ENCODE assay signal across 18 cellular contexts in genomic region chr4:69773443-69773842, GRCh38. TPM values are rescaled to one million over a fixed set of nuclear protein-coding genes. Genes with fewer than 3 reads are reported as not detected.
DNase-seq lines count a peak whose midpoint lies in the region; FAIRE-seq and TF ChIP-seq lines count a peak whose summit lies in the region.
"Had no signal": no experiment of that assay in that cellular context is flagged by ENCODE, and none has a peak within 500 bp of the region (broad histone marks: within the 10 kb centered on the region; RNA-seq: fewer than 3 reads in every experiment).

No MANE protein-coding gene starts in this region.

- H3K9me1 ChIP-seq in keratinocyte (ENCODE audit: control insufficient read depth, extremely low read depth, insufficient read depth, low read length) = no peaks in the 10 kb centered on the region

- 8% methylated on average over 3 of the region's 3 CpGs for WGBS in SK-N-SH (ENCODE audit: low lambda C conversion rate)

- peaks cover 0 to 5% of the 10 kb centered on the region in 2 experiments for H3K36me3 ChIP-seq in SK-N-SH (replicated peaks in 1 of 2; ENCODE audit: control insufficient read depth in 1 of 2, insufficient read depth in 2 of 2, low read length in 1 of 2)
- H3K36me3 ChIP-seq in colonic mucosa = no peaks in the 10 kb centered on the region
- H3K36me3 ChIP-seq in keratinocyte (ENCODE audit: control insufficient read depth in 2 of 2, extremely low read depth in 1 of 2, insufficient read depth in 2 of 2, low read length in 2 of 2) = no peaks in the 10 kb centered on the region

- H4K20me1 ChIP-seq in SK-N-SH (ENCODE audit: insufficient read depth) (no peaks in the 10 kb centered on the region), keratinocyte (ENCODE audit: control insufficient read depth, extremely low read depth, insufficient read depth, low read length) (no peaks in the 10 kb centered on the region)

- DNase-seq in SK-N-SH (no peak), colonic mucosa (peak; percentile 69), keratinocyte (ENCODE audit: low read depth, low spot score) (no peak), retinal pigment epithelial cell (ENCODE audit: low read depth) (peak; percentile 62), NCI-H187 treated with DMSO at 0.1 percent for 48 hours (lab: John Stamatoyannopoulos, UW) (no peak), NCI-H2196 treated with DMSO at 0.1 percent for 48 hours (lab: John Stamatoyannopoulos, UW; ENCODE audit: unreplicated experiment) (no peak), cerebellar nuclear complex (lab: John Stamatoyannopoulos, UW) (no peak)
- DNase-seq: ACHN; CD4-positive, alpha-beta T cell; DMS79; Karpas-422; MV-4-11; NCI-H1417 treated with DMSO at 0.1 percent for 48 hours; NCI-H2029 treated with DMSO at 0.1 percent for 48 hours; NCI-H526 treated with DMSO at 0.1 percent for 48 hours; OCI-M1 had no signal

- H3K9ac ChIP-seq in SK-N-SH (no peak overlapping the region), colonic mucosa (ENCODE audit: low read depth in 2 of 2, low read length in 2 of 2) (no peak overlapping the region), keratinocyte (ENCODE audit: control insufficient read depth, extremely low read depth, insufficient read depth, low read length) (no peak overlapping the region)

- peak in 1 of 2 experiments; percentile 53; a peak in 1 of 4 replicates for TF ChIP-seq EP300 in SK-N-SH (IDR thresholded peaks at IDR 0.05; ENCODE audit: borderline replicate concordance in 1 of 2, low read depth in 1 of 2, low read length in 1 of 2)

- H3K27me3 ChIP-seq in SK-N-SH (ENCODE audit: insufficient read depth) (no peaks in the 10 kb centered on the region), colonic mucosa (no peaks in the 10 kb centered on the region), keratinocyte (ENCODE audit: control insufficient read depth, extremely low read depth, insufficient read depth, low read length) (no peaks in the 10 kb centered on the region)

- H3K79me2 ChIP-seq in SK-N-SH (ENCODE audit: insufficient read depth) (peaks cover 72% of the 10 kb centered on the region), keratinocyte (ENCODE audit: control insufficient read depth, insufficient read depth, low read length) (no peaks in the 10 kb centered on the region)

- no peak for TF ChIP-seq RAD21 in SK-N-SH (IDR thresholded peaks at IDR 0.05; ENCODE audit: low read length)

- H3K27ac ChIP-seq in SK-N-SH (ENCODE audit: low read depth in 2 of 2, low read length in 1 of 2) = peak overlapping the region; percentile 38 to 51; a peak in 3 of 4 replicates
- H3K27ac ChIP-seq in colonic mucosa = peak overlapping the region; percentile 1
- no peak overlapping the region for H3K27ac ChIP-seq in keratinocyte (ENCODE audit: control insufficient read depth, insufficient read depth, low read length)

- no peak for TF ChIP-seq CTCF in SK-N-SH (IDR thresholded peaks at IDR 0.05)
- TF ChIP-seq CTCF in colonic mucosa (IDR thresholded peaks at IDR 0.05) = no peak
- TF ChIP-seq CTCF in keratinocyte (optimal IDR thresholded peaks at IDR 0.05 in 1 of 3, IDR thresholded peaks at IDR 0.05 in 1 of 3, conservative IDR thresholded peaks at IDR 0.05 in 1 of 3; ENCODE audit: extremely low read depth in 1 of 3, insufficient read depth in 2 of 3, low read length in 3 of 3) = no peak
- no peak for TF ChIP-seq CTCF in retinal pigment epithelial cell (conservative IDR thresholded peaks at IDR 0.05; ENCODE audit: low read depth, low read length)

- FAIRE-seq in keratinocyte (lab: Jason Lieb, UNC) = peak; percentile 58
- FAIRE-seq: GM12891 had no signal

- H3K9me2 ChIP-seq in SK-N-SH = no peaks in the 10 kb centered on the region

- H3K9me3 ChIP-seq in SK-N-SH (no peaks in the 10 kb centered on the region), colonic mucosa (no peaks in the 10 kb centered on the region), keratinocyte (ENCODE audit: control insufficient read depth, low read depth, low read length) (no peaks in the 10 kb centered on the region)

- H3K4me3 ChIP-seq in SK-N-SH (ENCODE audit: low read depth in 2 of 2, low read length in 1 of 2) (no peak overlapping the region), colonic mucosa (no peak overlapping the region), keratinocyte (ENCODE audit: control insufficient read depth in 2 of 3, extremely low read depth in 1 of 3, insufficient read depth in 2 of 3, low read depth in 1 of 3, low read length in 3 of 3) (no peak overlapping the region), retinal pigment epithelial cell (ENCODE audit: low read length) (no peak overlapping the region)

- CTCF ChIA-PET in SK-N-SH (lab: Yijun Ruan, JAX) = no interaction called here

- POLR2A ChIA-PET in SK-N-SH (lab: Yijun Ruan, JAX) = no interaction called here

- no peak overlapping the region for H3K4me2 ChIP-seq in SK-N-SH
- H3K4me2 ChIP-seq in keratinocyte (ENCODE audit: control insufficient read depth, extremely low read depth, insufficient read depth, low read depth, low read length) = no peak overlapping the region

- dilution Hi-C loops in keratinocyte (cut with MboI; ENCODE audit: extremely low pct_ligation_motif_present, low sequenced_read_pairs) = no loop called here

- H3K4me1 ChIP-seq in SK-N-SH (ENCODE audit: control insufficient read depth in 1 of 2, insufficient read depth in 2 of 2, low read depth in 1 of 2, low read length in 1 of 2) = no peaks in the 10 kb centered on the region
- peaks cover 6% of the 10 kb centered on the region for H3K4me1 ChIP-seq in colonic mucosa
- H3K4me1 ChIP-seq in keratinocyte (ENCODE audit: control insufficient read depth, extremely low read depth, insufficient read depth, low read length) = no peaks in the 10 kb centered on the region

- intact Hi-C loops in colonic mucosa (cut with DNase I) = no loop called here

- peaks cover 5% of the 10 kb centered on the region for H3F3A ChIP-seq in SK-N-SH (replicated peaks; ENCODE audit: insufficient read depth)

- H2AFZ ChIP-seq in SK-N-SH (ENCODE audit: low read depth) (no peak overlapping the region), keratinocyte (ENCODE audit: control insufficient read depth, low read length) (no peak overlapping the region)

TF ChIP-seq in SK-N-SH, 30 proteins besides CTCF, POLR2A, EP300 and RAD21 (continues in another document):
- TF ChIP-seq RFX5 (IDR thresholded peaks at IDR 0.05; ENCODE audit: low read length) (no peak), SIN3A (IDR thresholded peaks at IDR 0.05; ENCODE audit: borderline replicate concordance, low read depth, low read length) (no peak), FOXM1 (IDR thresholded peaks at IDR 0.05; ENCODE audit: low read depth) (no peak), POLR2AphosphoS5 (IDR thresholded peaks at IDR 0.05; ENCODE audit: low read depth, low read length) (no peak), JUND (IDR thresholded peaks at IDR 0.05) (0 out of 2 replicates have a peak, but pooled peaks have one; percentile 22), PBX3 (IDR thresholded peaks at IDR 0.05) (no peak; the same call in 1 of the 2 replicates), EZH2phosphoT487 (IDR thresholded peaks at IDR 0.05; ENCODE audit: borderline replicate concordance, low read depth) (no peak), RXRA (IDR thresholded peaks at IDR 0.05; ENCODE audit: borderline replicate concordance, low read depth) (peak; percentile 18; the same call in 1 of the 2 replicates), CHD2 (IDR thresholded peaks at IDR 0.05; ENCODE audit: low read length, partially characterized antibody) (no peak), USF2 (IDR thresholded peaks at IDR 0.05; ENCODE audit: borderline replicate concordance, low read depth, low read length) (no peak), NFIC (IDR thresholded peaks at IDR 0.05; ENCODE audit: borderline replicate concordance) (peak; percentile 31; the same call in 1 of the 2 replicates), TCF12 (IDR thresholded peaks at IDR 0.05) (peak; percentile 56; the same call in 1 of the 2 replicates), YY1 (IDR thresholded peaks at IDR 0.05; ENCODE audit: low read depth) (0 out of 2 replicates have a peak, but pooled peaks have one; percentile 19), TAF1 (IDR thresholded peaks at IDR 0.05; ENCODE audit: borderline replicate concordance, low read depth, low read length) (no peak), GATA2 (CRISPR knock-in tag; IDR thresholded peaks at IDR 0.05) (no peak), FOSL2 (IDR thresholded peaks at IDR 0.05; ENCODE audit: borderline replicate concordance, low read depth) (no peak)

RNA-seq across cellular contexts. Expression of gene SULT1B1, which starts 13.0 kb away (rescaled TPM):
- polyA plus RNA-seq in SK-N-SH (2012; rRNA removed) = 14.7 and 22.4 TPM in 2 replicates
- 20.7 and 28.2 TPM in 2 replicates for polyA plus RNA-seq in SK-N-SH (2012; cell fraction: cytosol; rRNA removed)
- 12.9 and 33.9 TPM in 2 replicates for polyA plus RNA-seq in SK-N-SH (2012; cell fraction: nucleus; rRNA removed)
- 100 to 1,000 TPM; 129 to 323 TPM for total RNA-seq in colonic mucosa
- polyA plus RNA-seq in keratinocyte = 0.28 to 0.57 TPM (median 0.39 TPM) in 3 replicates
- not detected for polyA plus RNA-seq in keratinocyte (2011; ENCODE audit: low read depth)
- 0.26 and 0.32 TPM in 2 replicates for polyA plus RNA-seq in keratinocyte (2011; cell fraction: cytosol; rRNA removed)
- 0.29 and 0.50 TPM in 2 replicates for polyA plus RNA-seq in keratinocyte (2011; cell fraction: nucleus; rRNA removed)
- polyA plus RNA-seq in keratinocyte (2012; ENCODE audit: low replicate concordance) = 0.03 and 0.64 TPM in 2 replicates
- polyA minus RNA-seq in keratinocyte = 0.16 to 0.64 TPM (median 0.20 TPM) in 3 replicates
- not detected for polyA minus RNA-seq in keratinocyte (2011; cell fraction: cytosol; rRNA and poly(A)+ RNA removed)
- polyA minus RNA-seq in keratinocyte (2011; cell fraction: nucleus; rRNA and poly(A)+ RNA removed) = 0.11 and 0.70 TPM in 2 replicates
- total RNA-seq: G401 had no signal

Comparison
In these comparisons a context has a peak if more than half of its experiments do, and no peak if none do; other contexts are left out.
1. DNase-seq: peak in colonic mucosa (single experiment) and retinal pigment epithelial cell (single experiment); none in SK-N-SH (single experiment), keratinocyte (single experiment), NCI-H187 treated with DMSO at 0.1 percent for 48 hours (single experiment), NCI-H2196 treated with DMSO at 0.1 percent for 48 hours (single experiment) and cerebellar nuclear complex (0 of 2).
2. RNA of gene SULT1B1, which starts 13.0 kb away (polyA plus RNA-seq): 12.9 to 33.9 TPM in SK-N-SH; 0.03 to 0.64 TPM in keratinocyte; every median in the first group is over 4 times any median in the second.